ENCODE assay signal across 8 cellular contexts in genomic region chr10:101840741-101841453, GRCh38. TPM values are rescaled to one million over a fixed set of nuclear protein-coding genes. Genes with fewer than 3 reads are reported as not detected.
DNase-seq lines count a peak whose midpoint lies in the region; ATAC-seq and TF ChIP-seq lines count a peak whose summit lies in the region.

No MANE protein-coding gene starts in this region.

- ATAC-seq in HCT116 (peak; percentile 73), aorta (ENCODE audit: low FRiP score) (peak; percentile 87)

- H3K4me1 ChIP-seq in HCT116 (ENCODE audit: control insufficient read depth in 1 of 2, insufficient read depth in 2 of 2, low read length in 2 of 2) (peaks cover 14 to 32% of the 10 kb centered on the region in 2 experiments), left ventricle myocardium inferior (peaks cover 87% of the 10 kb centered on the region), aorta (ENCODE audit: control insufficient read depth in 1 of 2, insufficient read depth in 2 of 2, low read length in 2 of 2) (no peaks in the 10 kb centered on the region)

- TF ChIP-seq CTCF in HCT116 (IDR thresholded peaks at IDR 0.05 in 2 of 3, conservative IDR thresholded peaks at IDR 0.05 in 1 of 3; ENCODE audit: borderline replicate concordance in 1 of 3, insufficient read depth in 1 of 3, low read depth in 2 of 3, low read length in 2 of 3) (peak in 2 of 3 experiments; percentile 100; a peak in 4 of 6 replicates), NB4 (IDR thresholded peaks at IDR 0.05; ENCODE audit: low read depth, low read length) (peak; percentile 97), left ventricle myocardium inferior (IDR thresholded peaks at IDR 0.05; ENCODE audit: borderline replicate concordance) (peak; percentile 94), progenitor cell of endocrine pancreas (IDR thresholded peaks at IDR 0.05; ENCODE audit: unreplicated experiment) (peak; percentile 96)

- WGBS in aorta, 2 donors: 2% methylated on average over 43 to 46 of the region's 46 CpGs

- RAD21 ChIA-PET in HCT116 (lab: Charles Lee; ENCODE audit: low non-redundant PET in 1 of 2, low total read pairs in 2 of 2, uncharacterized antibody in 2 of 2, unreplicated experiment in 2 of 2): interaction anchor here (0.6 to 3.6 kb wide), 7 partner anchors 167 to 232 kb away, joined by 3 to 50 read pairs (median 7); partner anchors contain the start of gene HPS6 (in 1 of the 2)

- H2AFZ ChIP-seq in HCT116 (ENCODE audit: low read depth, low read length, poor library complexity, severe bottlenecking): no peak overlapping the region

- H3K9me3 Mint-ChIP-seq in progenitor cell of endocrine pancreas (ENCODE audit: low read depth): no peaks in the 10 kb centered on the region

- no peaks in the 10 kb centered on the region for H3K9me2 ChIP-seq in HCT116 (ENCODE audit: insufficient read depth)

- peak overlapping the region; percentile 29 for H3K4me3 Mint-ChIP-seq in progenitor cell of endocrine pancreas (ENCODE audit: low read depth)

- BruUV-seq in HCT116 (replicated peaks; lab: Mats Ljungman, UMichigan): no TSS peak

- TF ChIP-seq RAD21 in HCT116 (IDR thresholded peaks at IDR 0.05; ENCODE audit: low read depth): no peak

- peaks cover 3% of the 10 kb centered on the region for H3K36me3 Mint-ChIP-seq in progenitor cell of endocrine pancreas (ENCODE audit: insufficient read depth)

- no peaks in the 10 kb centered on the region for H3K27me3 ChIP-seq in HCT116 (ENCODE audit: insufficient read depth, low read length)
- no peaks in the 10 kb centered on the region for H3K27me3 ChIP-seq in left ventricle myocardium inferior (ENCODE audit: low read depth)
- H3K27me3 ChIP-seq in aorta (ENCODE audit: control insufficient read depth in 1 of 2, insufficient read depth in 2 of 2, low read length in 1 of 2): no peaks in the 10 kb centered on the region

- H3K4me2 ChIP-seq in HCT116 (ENCODE audit: low read length): peak overlapping the region; percentile 95

- H3K27me3 Mint-ChIP-seq in progenitor cell of endocrine pancreas: peaks cover 57% of the 10 kb centered on the region

- no peak for TF ChIP-seq POLR2A in HCT116 (IDR thresholded peaks at IDR 0.05; ENCODE audit: borderline replicate concordance, extremely low read depth, insufficient read depth, insufficient read length)
- TF ChIP-seq POLR2A in NB4 (IDR thresholded peaks at IDR 0.05; ENCODE audit: extremely low read depth, insufficient read length): no peak

- peak overlapping the region; percentile 4 for H3K27ac ChIP-seq in HCT116 (ENCODE audit: low read depth, low read length)
- peak overlapping the region; percentile 72 for H3K27ac ChIP-seq in left ventricle myocardium inferior (replicated peaks)
- no peak overlapping the region for H3K27ac ChIP-seq in aorta (ENCODE audit: low read depth in 1 of 2, low read length in 2 of 2)

- H3K4me3 ChIP-seq in HCT116 (replicated peaks in 1 of 2; ENCODE audit: low read depth in 1 of 2, low read length in 2 of 2) (peak overlapping the region; percentile 48 to 60), NB4 (ENCODE audit: low read depth, low read length) (no peak overlapping the region), left ventricle myocardium inferior (peak overlapping the region; percentile 72), aorta (ENCODE audit: low read length in 2 of 2) (no peak overlapping the region)

- intact Hi-C loops in HCT116 (cut with micrococcal nuclease): loop anchor here (1.0 to 5.0 kb wide), 3 partner anchors 169 to 629 kb away; no protein-coding TSS in a partner anchor
- intact Hi-C loops in left ventricle myocardium inferior (cut with micrococcal nuclease): loop anchor here (10.0 kb wide), 1 partner anchor 164 kb away; no protein-coding TSS in a partner anchor
- intact Hi-C loops in aorta (cut with DNase I): loop anchor here in 1 of 2 donors (5.0 kb wide), 1 partner anchor 171 kb away; no protein-coding TSS in a partner anchor

- H3K9me3 ChIP-seq in HCT116 (ENCODE audit: control insufficient read depth in 1 of 2, insufficient read depth in 1 of 2, low read depth in 1 of 2, low read length in 2 of 2) (no peaks in the 10 kb centered on the region), left ventricle myocardium inferior (replicated peaks) (no peaks in the 10 kb centered on the region), aorta (ENCODE audit: control insufficient read depth, low read length) (no peaks in the 10 kb centered on the region)

- H3K4me1 Mint-ChIP-seq in progenitor cell of endocrine pancreas (ENCODE audit: low read depth): peaks cover 15% of the 10 kb centered on the region

- CTCF ChIA-PET in HCT116 (lab: Charles Lee): interaction anchor here (0.6 to 5.9 kb wide), 57 partner anchors 8 to 798 kb away, joined by 3 to 267 read pairs (median 6); partner anchors contain the start of genes ARMH3, HPS6, NOLC1 and OGA

- H3K27ac Mint-ChIP-seq in progenitor cell of endocrine pancreas: peak overlapping the region; percentile 8

- POLR2A ChIA-PET in HCT116 (lab: Charles Lee): interaction anchor here (0.9 to 3.0 kb wide), 5 partner anchors 22 to 238 kb away, joined by 3 to 21 read pairs (median 3); partner anchors contain the start of genes ARMH3 and OGA

- H3K79me2 ChIP-seq in HCT116 (ENCODE audit: insufficient read depth, low read length): no peaks in the 10 kb centered on the region

- DNase-seq in GDM1 (lab: John Stamatoyannopoulos, UW) (peak; percentile 63), HCT116 (ENCODE audit: low read depth, low spot score) (peak; percentile 72), NB4 (ENCODE audit: low read depth) (peak; percentile 88), T-helper 1 cell (peak; percentile 46 to 78 (median 63)), amygdala (lab: John Stamatoyannopoulos, UW) (peak in 54 of 56 donors; percentile 29 to 88 (median 72)), left ventricle myocardium inferior (peak; percentile 78), progenitor cell of endocrine pancreas (ENCODE audit: low spot score, unreplicated experiment) (peak; percentile 79), aorta (peak; percentile 84 to 94)

- H4K20me1 ChIP-seq in HCT116 (ENCODE audit: insufficient read depth): no peaks in the 10 kb centered on the region

- peak overlapping the region; percentile 69; the same call in 1 of the 2 replicates for H3K9ac ChIP-seq in HCT116 (ENCODE audit: low read length)

- H3K36me3 ChIP-seq in HCT116 (ENCODE audit: control insufficient read depth in 1 of 2, insufficient read depth in 2 of 2, low read length in 2 of 2) (no peaks in the 10 kb centered on the region), left ventricle myocardium inferior (peaks cover 3% of the 10 kb centered on the region), aorta (ENCODE audit: control insufficient read depth in 1 of 2, insufficient read depth in 2 of 2, low read length in 1 of 2) (no peaks in the 10 kb centered on the region)

TF ChIP-seq in HCT116, 20 proteins besides CTCF, POLR2A, EP300 and RAD21:
- TF ChIP-seq SP1 (IDR thresholded peaks at IDR 0.05; ENCODE audit: low read depth) (no peak), POLR2AphosphoS5 (IDR thresholded peaks at IDR 0.05; ENCODE audit: low read depth, low read length) (peak; percentile 38; the same call in 1 of the 2 replicates), REST (IDR thresholded peaks at IDR 0.05; ENCODE audit: low read depth) (no peak), SRF (IDR thresholded peaks at IDR 0.05; ENCODE audit: low read depth) (no peak), ZNF274 (IDR thresholded peaks at IDR 0.05; ENCODE audit: low read depth, low read length) (no peak), EGR1 (IDR thresholded peaks at IDR 0.05; ENCODE audit: low read depth) (no peak), YY1 (IDR thresholded peaks at IDR 0.05; ENCODE audit: extremely low read depth, insufficient replicate concordance, low read depth, low read length) (peak; percentile 70), EZH2 (IDR thresholded peaks at IDR 0.05) (no peak)

RNA-seq across cellular contexts. Expression of gene KCNIP2, which starts 2.7 kb away (rescaled TPM):
- total RNA-seq in HCT116 (2021; ENCODE audit: unreplicated experiment) (8.5 TPM), left ventricle myocardium inferior (29.2 TPM), progenitor cell of endocrine pancreas (4.4 and 5.5 TPM in 2 replicates), aorta (1 to 10 TPM; 3.9 to 9.0 TPM)
- polyA plus RNA-seq in HCT116 (2012): 2.1 and 3.1 TPM in 2 replicates
- polyA plus RNA-seq in aorta: 1 to 10 TPM in 1 of 2 donors, not detected in 1; 4.3 TPM

RNA-seq across cellular contexts. Expression of gene OGA, which starts 22.7 kb away (rescaled TPM):
- total RNA-seq in HCT116 (2021; ENCODE audit: unreplicated experiment) (127 TPM), left ventricle myocardium inferior (96.3 TPM), progenitor cell of endocrine pancreas (138 and 148 TPM in 2 replicates), aorta (100 to 1,000 TPM; 126 to 171 TPM)
- polyA plus RNA-seq in HCT116 (2012): 62.7 and 71.3 TPM in 2 replicates
- 10 to 100 TPM; 38.7 to 97.4 TPM for polyA plus RNA-seq in aorta

RNA-seq across cellular contexts. Expression of gene NPM3, which starts 57.7 kb away (rescaled TPM):
- total RNA-seq in HCT116 (2021; ENCODE audit: unreplicated experiment): 267 TPM
- polyA plus RNA-seq in HCT116 (2012): 244 and 258 TPM in 2 replicates
- total RNA-seq in left ventricle myocardium inferior: 7.9 TPM
- total RNA-seq in progenitor cell of endocrine pancreas: 39.3 and 44.1 TPM in 2 replicates
- 10 to 100 TPM; 12.7 to 19.8 TPM for total RNA-seq in aorta
- 10 to 100 TPM; 18.5 to 22.3 TPM for polyA plus RNA-seq in aorta

Comparison
In these comparisons a context has a peak if more than half of its experiments do, and no peak if none do; other contexts are left out.
1. H3K27ac ChIP-seq: peak in HCT116 (single experiment) and left ventricle myocardium inferior (single experiment); none in aorta (0 of 2).
2. H3K4me3 ChIP-seq: peak in HCT116 (2 of 2) and left ventricle myocardium inferior (single experiment); none in NB4 (single experiment) and aorta (0 of 2).
3. Peak in every context shown above with its lines, with median percentiles within 50 percentile points of each other: DNase-seq and CTCF ChIP-seq.